15 cellular contexts compared by ENCODE assay signal in the genomic region with DNA sequence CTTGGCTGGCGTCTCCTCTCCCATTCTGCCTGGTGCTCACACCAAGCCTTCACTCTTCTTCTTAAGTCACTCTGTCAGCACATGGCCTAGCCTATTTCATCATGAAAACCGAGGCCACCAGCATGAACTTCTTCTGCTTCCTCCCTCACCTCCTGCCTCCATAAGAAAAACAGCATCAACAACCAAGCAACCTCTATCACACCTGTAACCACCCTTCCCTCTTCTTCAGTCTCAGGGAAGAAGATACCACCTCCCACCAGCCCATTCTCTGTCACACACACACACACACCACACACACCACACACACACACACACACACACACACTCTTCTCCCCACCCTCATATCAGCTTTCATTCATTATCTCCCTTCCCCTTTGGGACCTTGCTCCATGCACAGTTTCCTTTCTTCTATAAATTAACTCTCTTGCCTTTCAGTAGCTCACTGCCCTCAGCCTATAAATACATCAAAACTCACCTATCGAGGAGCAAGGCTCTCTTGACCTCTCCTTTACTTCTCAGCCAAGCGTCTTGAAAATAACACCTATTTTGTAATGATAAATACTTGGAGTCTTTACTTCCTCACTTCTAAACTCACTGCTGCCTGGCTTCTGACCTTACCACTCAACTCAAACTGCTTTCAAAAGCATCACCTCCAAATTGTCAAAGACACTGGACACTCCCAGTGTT. TPM values are rescaled to one million over a fixed set of nuclear protein-coding genes. Genes with fewer than 3 reads are reported as not detected.
DNase-seq lines count a peak whose midpoint lies in the region; TF ChIP-seq lines count a peak whose summit lies in the region.
"Had no signal": no experiment of that assay in that cellular context is flagged by ENCODE, and none has a peak within 500 bp of the region (broad histone marks: within the 10 kb centered on the region; RNA-seq: fewer than 3 reads in every experiment).

No MANE protein-coding gene starts in this region.

- intact Hi-C loops in posterior vena cava (cut with DNase I) = no loop called here
- intact Hi-C loops in activated T-helper 2 cell treated with anti-CD3 and anti-CD28 coated beads, Interferon-gamma antibody, Interleukin-2, Interleukin-4, amounts not matched to agents 10 μg/mL and 5 μg/mL and 100 μg/mL, durations not matched to agents 14 hours and 24 hours and 36 hours (cut with micrococcal nuclease) = loop anchor here (5.0 kb wide), 2 partner anchors 88 to 123 kb away; a partner anchor contains a TSS

- H3K4me3 Mint-ChIP-seq in activated T-helper 2 cell treated with anti-CD3 and anti-CD28 coated beads, Interferon-gamma antibody, Interleukin-2, Interleukin-4, amounts not matched to agents 10 μg/mL and 5 μg/mL and 100 μg/mL, durations not matched to agents 14 hours and 24 hours and 36 hours (ENCODE audit: low read depth) = no peak overlapping the region
- H3K4me3 Mint-ChIP-seq: H9 had no signal

- H3K27me3 Mint-ChIP-seq in activated T-helper 2 cell treated with anti-CD3 and anti-CD28 coated beads, Interferon-gamma antibody, Interleukin-2, Interleukin-4, amounts not matched to agents 10 μg/mL and 5 μg/mL and 100 μg/mL, durations not matched to agents 14 hours and 24 hours and 36 hours (ENCODE audit: low read depth) = peaks cover 12% of the 10 kb centered on the region

- no peak overlapping the region for H3K27ac Mint-ChIP-seq in activated T-helper 2 cell treated with anti-CD3 and anti-CD28 coated beads, Interferon-gamma antibody, Interleukin-2, Interleukin-4, amounts not matched to agents 10 μg/mL and 5 μg/mL and 100 μg/mL, durations not matched to agents 14 hours and 24 hours and 36 hours
- H3K27ac Mint-ChIP-seq: H9 had no signal

- no peaks in the 10 kb centered on the region for H3K79me2 ChIP-seq in OCI-LY3 (ENCODE audit: low read length)

- peak overlapping the region; percentile 51; the same call in 1 of the 2 replicates for H2AFZ ChIP-seq in OCI-LY3 (ENCODE audit: low read depth, low read length)

- H3K27me3 ChIP-seq in OCI-LY3 (ENCODE audit: low read depth, low read length) = 0 out of 2 replicates have a peak, but pooled peaks cover 5% of the 10 kb centered on the region
- H3K27me3 ChIP-seq: sigmoid colon had no signal

- H3K9ac ChIP-seq in OCI-LY3 (ENCODE audit: low read length) = peak overlapping the region; percentile 38; the same call in 1 of the 2 replicates

- peaks cover 49% of the 10 kb centered on the region for H3K4me1 ChIP-seq in OCI-LY3 (ENCODE audit: low read length)
- H3K4me1 ChIP-seq: sigmoid colon had no signal

- H3K4me2 ChIP-seq in OCI-LY3 (ENCODE audit: low read length) = peak overlapping the region; percentile 69

- in situ Hi-C loops in GM13977 (cut with MboI; ENCODE audit: low pct_unique_long_range_greater_than_20kb, low sequenced_read_pairs, unreplicated experiment) = loop anchor here (10.0 kb wide), 1 partner anchor 126 kb away; a partner anchor contains a TSS

- no peaks in the 10 kb centered on the region for H3K9me3 Mint-ChIP-seq in activated T-helper 2 cell treated with anti-CD3 and anti-CD28 coated beads, Interferon-gamma antibody, Interleukin-2, Interleukin-4, amounts not matched to agents 10 μg/mL and 5 μg/mL and 100 μg/mL, durations not matched to agents 14 hours and 24 hours and 36 hours
- H3K9me3 Mint-ChIP-seq: H9 had no signal

- no peaks in the 10 kb centered on the region for H3K4me1 Mint-ChIP-seq in activated T-helper 2 cell treated with anti-CD3 and anti-CD28 coated beads, Interferon-gamma antibody, Interleukin-2, Interleukin-4, amounts not matched to agents 10 μg/mL and 5 μg/mL and 100 μg/mL, durations not matched to agents 14 hours and 24 hours and 36 hours (ENCODE audit: low read depth)

- no peaks in the 10 kb centered on the region for H3K36me3 ChIP-seq in OCI-LY3 (replicated peaks; ENCODE audit: low read depth, low read length)
- H3K36me3 ChIP-seq: sigmoid colon had no signal

- no peaks in the 10 kb centered on the region for H3K36me3 Mint-ChIP-seq in activated T-helper 2 cell treated with anti-CD3 and anti-CD28 coated beads, Interferon-gamma antibody, Interleukin-2, Interleukin-4, amounts not matched to agents 10 μg/mL and 5 μg/mL and 100 μg/mL, durations not matched to agents 14 hours and 24 hours and 36 hours (ENCODE audit: low read depth)

- peak overlapping the region; percentile 46; the same call in 1 of the 2 replicates for H3K4me3 ChIP-seq in OCI-LY3 (ENCODE audit: low read length)
- H3K4me3 ChIP-seq: sigmoid colon had no signal

- H3K27ac ChIP-seq in OCI-LY3 (ENCODE audit: low read length) = no peak overlapping the region
- H3K27ac ChIP-seq: sigmoid colon had no signal

- H4K20me1 ChIP-seq in OCI-LY3 (ENCODE audit: insufficient read depth, low read length) = no peaks in the 10 kb centered on the region

- DNase-seq in NCI-H1436 treated with DMSO at 0.1 percent for 48 hours (lab: John Stamatoyannopoulos, UW) (peak; percentile 54), NCI-H1436 (lab: John Stamatoyannopoulos, UW) (no peak), GM13977 (ENCODE audit: low spot score) (peak; percentile 31), left kidney (ENCODE audit: low read depth, low spot score) (peak; percentile 50), posterior vena cava (ENCODE audit: low spot score) (no peak), T1000 (lab: John Stamatoyannopoulos, UW) (no peak)
- DNase-seq in activated T-helper 2 cell treated with anti-CD3 and anti-CD28 coated beads, Interferon-gamma antibody, Interleukin-2, Interleukin-4, amounts not matched to agents 10 μg/mL and 5 μg/mL and 100 μg/mL, durations not matched to agents 14 hours and 24 hours and 36 hours (ENCODE audit: low spot score) = no peak
- DNase-seq: 8988T; activated CD8-positive, alpha-beta memory T cell treated with anti-CD3 and anti-CD28 coated beads, Interleukin-2, amount 50 U/mL, for 48 hours; effector CD8-positive, alpha-beta T cell; H9; kidney; NCI-H1694 treated with DMSO at 0.1 percent for 48 hours; sigmoid colon had no signal

- H3K9me3 ChIP-seq in OCI-LY3 (ENCODE audit: insufficient read depth, low read length) = no peaks in the 10 kb centered on the region
- H3K9me3 ChIP-seq: sigmoid colon had no signal

- TF ChIP-seq CTCF in GM13977 (IDR thresholded peaks at IDR 0.05; ENCODE audit: extremely low read depth, insufficient read depth, missing control alignments) = no peak
- TF ChIP-seq CTCF in OCI-LY3 (IDR thresholded peaks at IDR 0.05; ENCODE audit: low read depth, low read length) = no peak

RNA-seq across cellular contexts. Expression of a gene that starts 36.5 kb away (rescaled TPM):
- 10 to 100 TPM; 21.5 to 27.4 TPM for total RNA-seq in posterior vena cava
- 23.2 and 28.0 TPM in 2 replicates for total RNA-seq in activated T-helper 2 cell treated with anti-CD3 and anti-CD28 coated beads, Interferon-gamma antibody, Interleukin-2, Interleukin-4, amounts not matched to agents 10 μg/mL and 5 μg/mL and 100 μg/mL, durations not matched to agents 14 hours and 24 hours and 36 hours

Comparison
In these comparisons a context has a peak if more than half of its experiments do, and no peak if none do; other contexts are left out.
1. DNase-seq: peak in NCI-H1436 treated with DMSO at 0.1 percent for 48 hours (single experiment), GM13977 (single experiment) and left kidney (single experiment); none in NCI-H1436 (single experiment), posterior vena cava (single experiment), activated T-helper 2 cell treated with anti-CD3 and anti-CD28 coated beads, Interferon-gamma antibody, Interleukin-2, Interleukin-4, amounts not matched to agents 10 μg/mL and 5 μg/mL and 100 μg/mL, durations not matched to agents 14 hours and 24 hours and 36 hours (single experiment) and T1000 (single experiment).